In the genomic region with DNA sequence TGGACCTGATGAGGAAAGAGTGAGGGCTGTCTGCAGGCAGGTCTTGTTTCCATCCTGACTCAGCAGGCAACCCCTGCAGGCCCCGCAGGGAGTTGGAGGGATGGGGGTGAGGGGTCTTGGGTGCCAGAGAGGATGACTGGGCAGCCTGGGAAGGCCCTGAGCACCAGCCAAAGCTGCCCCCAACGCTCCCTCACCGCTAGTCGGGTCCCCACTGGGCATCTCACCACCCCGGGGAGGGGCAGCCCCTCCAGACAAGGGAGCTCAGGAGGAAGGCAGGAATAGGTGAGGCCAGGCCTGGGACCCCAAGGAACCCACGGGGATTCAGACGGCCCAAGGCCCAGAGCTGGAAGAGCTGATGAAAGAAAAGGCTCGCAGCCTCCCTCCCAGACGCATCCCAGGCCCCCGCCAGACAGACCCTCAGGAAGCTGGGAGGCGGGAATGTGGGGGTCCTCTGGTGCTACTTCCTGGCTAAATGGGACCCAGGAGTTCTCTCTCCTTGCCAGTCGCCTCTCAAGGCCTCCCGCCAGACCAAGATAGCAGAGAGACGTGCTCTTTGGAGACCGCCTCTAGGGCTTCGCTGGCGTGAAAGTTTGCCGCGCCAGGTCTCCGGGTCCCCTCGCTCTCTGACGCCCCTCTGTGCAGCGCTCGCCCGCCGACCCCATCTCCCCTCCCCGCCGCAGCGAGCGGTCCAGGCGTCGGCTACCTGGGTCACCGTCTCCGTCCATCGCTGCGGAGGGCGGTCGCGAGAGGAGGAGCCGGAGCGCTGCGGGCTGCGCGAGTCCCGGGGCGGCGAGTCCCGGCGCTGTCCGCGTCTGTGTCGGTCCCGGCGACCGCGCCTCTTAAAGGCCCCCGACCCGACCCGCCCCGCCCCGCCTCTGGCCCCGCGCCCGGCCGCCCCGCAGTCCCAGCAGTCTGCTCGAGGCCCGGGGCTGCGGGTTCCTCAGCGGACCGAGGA, we compare ENCODE assay signal across 8 cellular contexts. TPM values are rescaled to one million over a fixed set of nuclear protein-coding genes. Genes with fewer than 3 reads are reported as not detected.
DNase-seq lines count a peak whose midpoint lies in the region; ATAC-seq and TF ChIP-seq lines count a peak whose summit lies in the region.

A gene with protein sequence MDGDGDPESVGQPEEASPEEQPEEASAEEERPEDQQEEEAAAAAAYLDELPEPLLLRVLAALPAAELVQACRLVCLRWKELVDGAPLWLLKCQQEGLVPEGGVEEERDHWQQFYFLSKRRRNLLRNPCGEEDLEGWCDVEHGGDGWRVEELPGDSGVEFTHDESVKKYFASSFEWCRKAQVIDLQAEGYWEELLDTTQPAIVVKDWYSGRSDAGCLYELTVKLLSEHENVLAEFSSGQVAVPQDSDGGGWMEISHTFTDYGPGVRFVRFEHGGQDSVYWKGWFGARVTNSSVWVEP (minus strand): TSS at position 814 of the 955 bp plus-strand sequence. CDS start 89 bp downstream, at position 725.

- TF ChIP-seq RAD21 in HCT116 (IDR thresholded peaks at IDR 0.05; ENCODE audit: low read depth) = no peak

- H4K20me1 ChIP-seq in HCT116 (ENCODE audit: insufficient read depth) = no peaks in the 10 kb centered on the region

- H3K79me2 ChIP-seq in HCT116 (ENCODE audit: insufficient read depth, low read length) = peaks cover 16% of the 10 kb centered on the region; the same call in 1 of the 2 replicates

- CTCF ChIA-PET in CD8-positive, alpha-beta memory T cell (lab: Charles Lee) = interaction anchor here (1.0 to 11.3 kb wide), 5 partner anchors 8 to 616 kb away, joined by 3 to 152 read pairs (median 18); a partner anchor contains a TSS
- CTCF ChIA-PET in HCT116 (lab: Charles Lee) = interaction anchor here (0.8 to 3.3 kb wide), 7 partner anchors 8 to 1146 kb away, joined by 4 to 23 read pairs (median 6); a partner anchor contains a TSS
- CTCF ChIA-PET in activated CD8-positive, alpha-beta T cell treated with anti-CD3 and anti-CD28 coated beads for 36 hours (lab: Charles Lee) = interaction anchor here (0.6 to 12.3 kb wide), 8 partner anchors 8 to 616 kb away, joined by 3 to 136 read pairs (median 9); a partner anchor contains a TSS

- WGBS in gastroesophageal sphincter (ENCODE audit: low coverage in 1 of 2), 2 donors = no CpG with 5 or more reads among the region's 71 CpGs
- 14 to 20% (median 15%) methylated on average over 53 to 71 of the region's 71 CpGs for WGBS in ovary, 3 donors

- no peaks in the 10 kb centered on the region for H3K27me3 ChIP-seq in CD8-positive, alpha-beta memory T cell (ENCODE audit: insufficient read depth, low read length, poor library complexity, severe bottlenecking)
- H3K27me3 ChIP-seq in HCT116 (ENCODE audit: insufficient read depth, low read length) (no peaks in the 10 kb centered on the region), gastroesophageal sphincter (peaks cover 21% of the 10 kb centered on the region), ovary (no peaks in the 10 kb centered on the region)

- intact Hi-C loops in HCT116 (cut with micrococcal nuclease) (loop anchor here (2.0 kb wide), 1 partner anchor 65 kb away; no protein-coding TSS in a partner anchor), ovary (cut with DNase I) (loop anchor here in 2 of 4 donors (5.0 to 10.0 kb wide), 4 partner anchors 61 to 1377 kb away; no protein-coding TSS in a partner anchor)
- intact Hi-C loops in activated CD8-positive, alpha-beta T cell treated with anti-CD3 and anti-CD28 coated beads for 36 hours (cut with micrococcal nuclease) = loop anchor here (5.0 kb wide), 1 partner anchor 78 kb away; no protein-coding TSS in a partner anchor

- H3K36me3 Mint-ChIP-seq in CD8-positive, alpha-beta memory T cell = peaks cover 0 to 16% (median 0%) of the 10 kb centered on the region in 3 donors
- H3K36me3 Mint-ChIP-seq in activated CD8-positive, alpha-beta T cell treated with anti-CD3 and anti-CD28 coated beads for 36 hours (ENCODE audit: low read depth) = peaks cover 6% of the 10 kb centered on the region

- peak in 1 of 5 donors; percentile 23 for DNase-seq in CD8-positive, alpha-beta memory T cell
- DNase-seq in HCT116 (ENCODE audit: low read depth, low spot score) (peak; percentile 26), ovary (no peak), NCI-H1436 (lab: John Stamatoyannopoulos, UW) (no peak)
- DNase-seq in activated CD8-positive, alpha-beta T cell treated with anti-CD3 and anti-CD28 coated beads for 36 hours = no peak

- no peak within 1 kb of the TSS for H2AFZ ChIP-seq in HCT116 (ENCODE audit: low read depth, low read length, poor library complexity, severe bottlenecking)

- RAD21 ChIA-PET in HCT116 (lab: Charles Lee; ENCODE audit: low non-redundant PET in 1 of 2, low total read pairs in 2 of 2, uncharacterized antibody in 2 of 2, unreplicated experiment in 2 of 2) = interaction anchor here (0.6 to 1.1 kb wide), 5 partner anchors 10 to 391 kb away, joined by 3 to 5 read pairs (median 4); a partner anchor contains a TSS

- peaks cover 31% of the 10 kb centered on the region for H3K4me1 ChIP-seq in CD8-positive, alpha-beta memory T cell (ENCODE audit: insufficient read depth, low read length)
- peaks cover 28 to 53% of the 10 kb centered on the region in 2 experiments; a peak in 3 of 4 replicates for H3K4me1 ChIP-seq in HCT116 (ENCODE audit: control insufficient read depth in 1 of 2, insufficient read depth in 2 of 2, low read length in 2 of 2)
- peaks cover 5 to 48% (median 18%) of the 10 kb centered on the region in 3 donors for H3K4me1 ChIP-seq in gastroesophageal sphincter
- peaks cover 6% of the 10 kb centered on the region for H3K4me1 ChIP-seq in ovary (ENCODE audit: insufficient read depth)

- H3K9me2 ChIP-seq in HCT116 (ENCODE audit: insufficient read depth) = no peaks in the 10 kb centered on the region

- H3K27me3 Mint-ChIP-seq in CD8-positive, alpha-beta memory T cell = no peaks in the 10 kb centered on the region
- no peaks in the 10 kb centered on the region for H3K27me3 Mint-ChIP-seq in activated CD8-positive, alpha-beta T cell treated with anti-CD3 and anti-CD28 coated beads for 36 hours

- no peak for TF ChIP-seq CTCF in HCT116 (IDR thresholded peaks at IDR 0.05 in 2 of 3, conservative IDR thresholded peaks at IDR 0.05 in 1 of 3; ENCODE audit: borderline replicate concordance in 1 of 3, insufficient read depth in 1 of 3, low read depth in 2 of 3, low read length in 2 of 3)
- no peak for TF ChIP-seq CTCF in activated CD8-positive, alpha-beta T cell treated with anti-CD3 and anti-CD28 coated beads for 36 hours (IDR thresholded peaks at IDR 0.05)
- TF ChIP-seq CTCF in gastroesophageal sphincter (IDR thresholded peaks at IDR 0.05) = no peak
- no peak for TF ChIP-seq CTCF in ovary (IDR thresholded peaks at IDR 0.05)

- POLR2A ChIA-PET in CD8-positive, alpha-beta memory T cell (lab: Charles Lee) = interaction anchor here (2.1 kb wide), 1 partner anchor 10 kb away, joined by 10 read pairs; a partner anchor contains a TSS
- POLR2A ChIA-PET in HCT116 (lab: Charles Lee) = interaction anchor here (0.5 to 2.3 kb wide), 8 partner anchors 10 to 391 kb away, joined by 3 to 11 read pairs (median 4); a partner anchor contains a TSS
- POLR2A ChIA-PET in activated CD8-positive, alpha-beta T cell treated with anti-CD3 and anti-CD28 coated beads for 36 hours (lab: Charles Lee) = interaction anchor here (0.9 to 7.1 kb wide), 7 partner anchors 9 to 256 kb away, joined by 3 to 42 read pairs (median 5); a partner anchor contains a TSS

- H3K9me3 Mint-ChIP-seq in CD8-positive, alpha-beta memory T cell = no peaks in the 10 kb centered on the region
- H3K9me3 Mint-ChIP-seq in activated CD8-positive, alpha-beta T cell treated with anti-CD3 and anti-CD28 coated beads for 36 hours = no peaks in the 10 kb centered on the region

- H3K4me3 ChIP-seq in CD8-positive, alpha-beta memory T cell (ENCODE audit: low read length) = peak within 1 kb of the TSS; percentile 55
- peak within 1 kb of the TSS; percentile 63 to 80 for H3K4me3 ChIP-seq in HCT116 (replicated peaks in 1 of 2; ENCODE audit: low read depth in 1 of 2, low read length in 2 of 2)
- H3K4me3 ChIP-seq in gastroesophageal sphincter = peak within 1 kb of the TSS; percentile 55 to 89
- peak within 1 kb of the TSS; percentile 69 for H3K4me3 ChIP-seq in ovary

- H3K4me3 Mint-ChIP-seq in CD8-positive, alpha-beta memory T cell = peak within 1 kb of the TSS; percentile 69 to 90 (median 75)
- peak within 1 kb of the TSS; percentile 72 for H3K4me3 Mint-ChIP-seq in activated CD8-positive, alpha-beta T cell treated with anti-CD3 and anti-CD28 coated beads for 36 hours

- no peak for TF ChIP-seq EP300 in gastroesophageal sphincter (IDR thresholded peaks at IDR 0.05)
- no peak for TF ChIP-seq EP300 in ovary (IDR thresholded peaks at IDR 0.05)

- BruUV-seq in HCT116 (replicated peaks; lab: Mats Ljungman, UMichigan) = TSS peak; percentile 42

- TF ChIP-seq POLR2A in HCT116 (IDR thresholded peaks at IDR 0.05; ENCODE audit: borderline replicate concordance, extremely low read depth, insufficient read depth, insufficient read length) (no peak), gastroesophageal sphincter (IDR thresholded peaks at IDR 0.05) (peak in 1 of 2 donors; percentile 13), ovary (IDR thresholded peaks at IDR 0.05) (no peak)

- peaks cover 24 to 52% (median 31%) of the 10 kb centered on the region in 3 donors for H3K4me1 Mint-ChIP-seq in CD8-positive, alpha-beta memory T cell
- H3K4me1 Mint-ChIP-seq in activated CD8-positive, alpha-beta T cell treated with anti-CD3 and anti-CD28 coated beads for 36 hours (ENCODE audit: low read depth) = peaks cover 25% of the 10 kb centered on the region

- peak within 1 kb of the TSS in 4 of 8 donors; percentile 26 to 97 (median 46) for H3K27ac Mint-ChIP-seq in CD8-positive, alpha-beta memory T cell
- H3K27ac Mint-ChIP-seq in activated CD8-positive, alpha-beta T cell treated with anti-CD3 and anti-CD28 coated beads for 36 hours = peak within 1 kb of the TSS; percentile 42

- H3K36me3 ChIP-seq in CD8-positive, alpha-beta memory T cell (ENCODE audit: insufficient read depth, low read length) = peaks cover 11% of the 10 kb centered on the region
- H3K36me3 ChIP-seq in HCT116 (ENCODE audit: control insufficient read depth in 1 of 2, insufficient read depth in 2 of 2, low read length in 2 of 2) (peaks cover 10 to 13% of the 10 kb centered on the region in 2 experiments), gastroesophageal sphincter (peaks cover 0 to 28% of the 10 kb centered on the region in 2 donors), ovary (no peaks in the 10 kb centered on the region)

- H3K9me3 ChIP-seq in CD8-positive, alpha-beta memory T cell (ENCODE audit: low read length) = no peaks in the 10 kb centered on the region
- no peaks in the 10 kb centered on the region for H3K9me3 ChIP-seq in HCT116 (ENCODE audit: control insufficient read depth in 1 of 2, insufficient read depth in 1 of 2, low read depth in 1 of 2, low read length in 2 of 2)
- H3K9me3 ChIP-seq in gastroesophageal sphincter = no peaks in the 10 kb centered on the region
- no peaks in the 10 kb centered on the region for H3K9me3 ChIP-seq in ovary

- peak within 1 kb of the TSS; percentile 98 for H3K4me2 ChIP-seq in HCT116 (ENCODE audit: low read length)

- H3K27ac ChIP-seq in CD8-positive, alpha-beta memory T cell (ENCODE audit: low read depth, low read length) = peak within 1 kb of the TSS; percentile 31
- H3K27ac ChIP-seq in HCT116 (ENCODE audit: low read depth, low read length) (peak within 1 kb of the TSS; percentile 87), gastroesophageal sphincter (peak within 1 kb of the TSS in 3 of 4 donors; percentile 70 to 84 (median 74)), ovary (peak within 1 kb of the TSS; percentile 23 to 53)

- ATAC-seq in HCT116 (peak; percentile 67), gastroesophageal sphincter (peak; percentile 70), GM18907 (IDR thresholded peaks at IDR 0.05; ENCODE audit: unreplicated experiment) (no peak), HG02870 (IDR thresholded peaks at IDR 0.05; ENCODE audit: unreplicated experiment) (no peak)
- no peak for ATAC-seq in activated CD8-positive, alpha-beta T cell treated with anti-CD3 and anti-CD28 coated beads for 36 hours

- peak within 1 kb of the TSS; percentile 72 for H3K9ac ChIP-seq in HCT116 (ENCODE audit: low read length)

RNA-seq across cellular contexts. Expression of the gene that starts here (rescaled TPM):
- total RNA-seq in CD8-positive, alpha-beta memory T cell = 1 to 10 TPM; 1.8 to 2.0 TPM
- 4.6 TPM for polyA plus RNA-seq in CD8-positive, alpha-beta memory T cell
- total RNA-seq in HCT116 (2021; ENCODE audit: unreplicated experiment) = 81.1 TPM
- polyA plus RNA-seq in HCT116 (2012) = 111 and 154 TPM in 2 replicates
- 1 to 10 TPM; 1.7 to 1.9 TPM for total RNA-seq in activated CD8-positive, alpha-beta T cell treated with anti-CD3 and anti-CD28 coated beads for 36 hours
- total RNA-seq in gastroesophageal sphincter = 10 to 100 TPM in 1 of 4 donors, 1 to 10 TPM in 3; 4.7 to 12.5 (median 6.8) TPM
- 10 to 100 TPM in 1 of 7 donors, 1 to 10 TPM in 6; 1.3 to 17.6 (median 3.1) TPM for total RNA-seq in ovary
- polyA plus RNA-seq in ovary = 1 to 10 TPM in 1 of 2 donors, under 1 TPM in 1; 0.50 to 1.5 TPM

Comparison
In these comparisons a context has a peak if more than half of its experiments do, and no peak if none do; other contexts are left out.
1. H3K27ac ChIP-seq: peak in every context shown above with its lines; median percentile 87 in HCT116; 74 in gastroesophageal sphincter; 38 in ovary; 31 in CD8-positive, alpha-beta memory T cell.
2. ATAC-seq: peak in HCT116 (single experiment) and gastroesophageal sphincter (single experiment); none in activated CD8-positive, alpha-beta T cell treated with anti-CD3 and anti-CD28 coated beads for 36 hours (single experiment), GM18907 (single experiment) and HG02870 (single experiment).
3. Peak in every context shown above with its lines, with median percentiles within 50 percentile points of each other: H3K4me3 ChIP-seq.